ENCODE assay signal across 1 cellular context in the genomic region with DNA sequence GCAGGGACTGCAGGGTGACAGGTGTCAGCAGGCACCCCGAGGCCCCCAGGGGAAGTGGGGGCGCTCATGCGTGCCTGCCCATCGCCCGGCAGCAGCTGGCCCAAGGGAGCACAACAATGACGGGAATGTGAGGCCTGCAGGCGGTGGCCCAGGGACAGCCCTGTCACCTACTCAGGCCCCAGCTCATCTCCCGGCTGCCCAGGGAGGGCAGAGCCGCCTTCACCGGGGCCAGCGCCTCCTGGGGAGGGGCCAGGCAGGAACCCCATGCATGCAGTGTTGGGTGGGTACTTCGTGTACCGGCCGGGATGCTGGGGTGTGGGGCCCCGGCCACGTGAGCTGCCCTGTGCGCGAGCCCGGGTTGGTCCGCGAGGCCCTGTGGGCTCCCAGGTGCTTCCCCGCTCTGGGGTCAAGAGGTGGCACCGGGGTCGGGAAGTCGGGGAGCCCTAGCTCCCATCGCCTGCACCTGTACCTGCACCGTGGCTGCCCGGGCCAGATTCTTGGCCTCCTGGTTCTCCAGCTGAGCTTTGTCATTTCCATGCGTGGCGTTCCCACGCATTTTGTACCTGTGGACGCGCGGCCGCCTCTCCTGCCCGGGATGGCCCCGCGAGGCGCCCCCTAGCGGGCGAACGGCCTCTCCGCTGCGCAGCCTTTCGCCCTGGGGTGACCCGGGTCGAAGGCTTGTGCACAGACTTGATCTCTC.
TF ChIP-seq lines count a peak whose summit lies in the region.

No MANE protein-coding gene starts in this region.

TF ChIP-seq in SK-N-SH, 30 proteins besides CTCF, POLR2A, EP300 and RAD21 (continued from another document):
- TF ChIP-seq POLR2AphosphoS5 (IDR thresholded peaks at IDR 0.05; ENCODE audit: low read depth, low read length) (no peak), SIN3A (IDR thresholded peaks at IDR 0.05; ENCODE audit: borderline replicate concordance, low read depth, low read length) (no peak), NRF1 (IDR thresholded peaks at IDR 0.05; ENCODE audit: low read depth, low read length) (no peak), MEF2A (IDR thresholded peaks at IDR 0.05; ENCODE audit: borderline replicate concordance, low read depth) (no peak), CHD2 (IDR thresholded peaks at IDR 0.05; ENCODE audit: low read length, partially characterized antibody) (no peak), RXRA (IDR thresholded peaks at IDR 0.05; ENCODE audit: borderline replicate concordance, low read depth) (no peak)
- TF ChIP-seq, protein P1, sequence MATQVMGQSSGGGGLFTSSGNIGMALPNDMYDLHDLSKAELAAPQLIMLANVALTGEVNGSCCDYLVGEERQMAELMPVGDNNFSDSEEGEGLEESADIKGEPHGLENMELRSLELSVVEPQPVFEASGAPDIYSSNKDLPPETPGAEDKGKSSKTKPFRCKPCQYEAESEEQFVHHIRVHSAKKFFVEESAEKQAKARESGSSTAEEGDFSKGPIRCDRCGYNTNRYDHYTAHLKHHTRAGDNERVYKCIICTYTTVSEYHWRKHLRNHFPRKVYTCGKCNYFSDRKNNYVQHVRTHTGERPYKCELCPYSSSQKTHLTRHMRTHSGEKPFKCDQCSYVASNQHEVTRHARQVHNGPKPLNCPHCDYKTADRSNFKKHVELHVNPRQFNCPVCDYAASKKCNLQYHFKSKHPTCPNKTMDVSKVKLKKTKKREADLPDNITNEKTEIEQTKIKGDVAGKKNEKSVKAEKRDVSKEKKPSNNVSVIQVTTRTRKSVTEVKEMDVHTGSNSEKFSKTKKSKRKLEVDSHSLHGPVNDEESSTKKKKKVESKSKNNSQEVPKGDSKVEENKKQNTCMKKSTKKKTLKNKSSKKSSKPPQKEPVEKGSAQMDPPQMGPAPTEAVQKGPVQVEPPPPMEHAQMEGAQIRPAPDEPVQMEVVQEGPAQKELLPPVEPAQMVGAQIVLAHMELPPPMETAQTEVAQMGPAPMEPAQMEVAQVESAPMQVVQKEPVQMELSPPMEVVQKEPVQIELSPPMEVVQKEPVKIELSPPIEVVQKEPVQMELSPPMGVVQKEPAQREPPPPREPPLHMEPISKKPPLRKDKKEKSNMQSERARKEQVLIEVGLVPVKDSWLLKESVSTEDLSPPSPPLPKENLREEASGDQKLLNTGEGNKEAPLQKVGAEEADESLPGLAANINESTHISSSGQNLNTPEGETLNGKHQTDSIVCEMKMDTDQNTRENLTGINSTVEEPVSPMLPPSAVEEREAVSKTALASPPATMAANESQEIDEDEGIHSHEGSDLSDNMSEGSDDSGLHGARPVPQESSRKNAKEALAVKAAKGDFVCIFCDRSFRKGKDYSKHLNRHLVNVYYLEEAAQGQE (IDR thresholded peaks at IDR 0.05; ENCODE audit: low read depth, low read length), result no peak
- TF ChIP-seq, protein P2, sequence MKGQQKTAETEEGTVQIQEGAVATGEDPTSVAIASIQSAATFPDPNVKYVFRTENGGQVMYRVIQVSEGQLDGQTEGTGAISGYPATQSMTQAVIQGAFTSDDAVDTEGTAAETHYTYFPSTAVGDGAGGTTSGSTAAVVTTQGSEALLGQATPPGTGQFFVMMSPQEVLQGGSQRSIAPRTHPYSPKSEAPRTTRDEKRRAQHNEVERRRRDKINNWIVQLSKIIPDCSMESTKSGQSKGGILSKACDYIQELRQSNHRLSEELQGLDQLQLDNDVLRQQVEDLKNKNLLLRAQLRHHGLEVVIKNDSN (IDR thresholded peaks at IDR 0.05; ENCODE audit: borderline replicate concordance, low read depth), result no peak
- TF ChIP-seq, protein P3, sequence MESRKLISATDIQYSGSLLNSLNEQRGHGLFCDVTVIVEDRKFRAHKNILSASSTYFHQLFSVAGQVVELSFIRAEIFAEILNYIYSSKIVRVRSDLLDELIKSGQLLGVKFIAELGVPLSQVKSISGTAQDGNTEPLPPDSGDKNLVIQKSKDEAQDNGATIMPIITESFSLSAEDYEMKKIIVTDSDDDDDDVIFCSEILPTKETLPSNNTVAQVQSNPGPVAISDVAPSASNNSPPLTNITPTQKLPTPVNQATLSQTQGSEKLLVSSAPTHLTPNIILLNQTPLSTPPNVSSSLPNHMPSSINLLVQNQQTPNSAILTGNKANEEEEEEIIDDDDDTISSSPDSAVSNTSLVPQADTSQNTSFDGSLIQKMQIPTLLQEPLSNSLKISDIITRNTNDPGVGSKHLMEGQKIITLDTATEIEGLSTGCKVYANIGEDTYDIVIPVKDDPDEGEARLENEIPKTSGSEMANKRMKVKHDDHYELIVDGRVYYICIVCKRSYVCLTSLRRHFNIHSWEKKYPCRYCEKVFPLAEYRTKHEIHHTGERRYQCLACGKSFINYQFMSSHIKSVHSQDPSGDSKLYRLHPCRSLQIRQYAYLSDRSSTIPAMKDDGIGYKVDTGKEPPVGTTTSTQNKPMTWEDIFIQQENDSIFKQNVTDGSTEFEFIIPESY (IDR thresholded peaks at IDR 0.05; ENCODE audit: borderline replicate concordance, low read depth), result no peak
